Comparison of ENCODE assay signal across 8 cellular contexts in the genomic region with DNA sequence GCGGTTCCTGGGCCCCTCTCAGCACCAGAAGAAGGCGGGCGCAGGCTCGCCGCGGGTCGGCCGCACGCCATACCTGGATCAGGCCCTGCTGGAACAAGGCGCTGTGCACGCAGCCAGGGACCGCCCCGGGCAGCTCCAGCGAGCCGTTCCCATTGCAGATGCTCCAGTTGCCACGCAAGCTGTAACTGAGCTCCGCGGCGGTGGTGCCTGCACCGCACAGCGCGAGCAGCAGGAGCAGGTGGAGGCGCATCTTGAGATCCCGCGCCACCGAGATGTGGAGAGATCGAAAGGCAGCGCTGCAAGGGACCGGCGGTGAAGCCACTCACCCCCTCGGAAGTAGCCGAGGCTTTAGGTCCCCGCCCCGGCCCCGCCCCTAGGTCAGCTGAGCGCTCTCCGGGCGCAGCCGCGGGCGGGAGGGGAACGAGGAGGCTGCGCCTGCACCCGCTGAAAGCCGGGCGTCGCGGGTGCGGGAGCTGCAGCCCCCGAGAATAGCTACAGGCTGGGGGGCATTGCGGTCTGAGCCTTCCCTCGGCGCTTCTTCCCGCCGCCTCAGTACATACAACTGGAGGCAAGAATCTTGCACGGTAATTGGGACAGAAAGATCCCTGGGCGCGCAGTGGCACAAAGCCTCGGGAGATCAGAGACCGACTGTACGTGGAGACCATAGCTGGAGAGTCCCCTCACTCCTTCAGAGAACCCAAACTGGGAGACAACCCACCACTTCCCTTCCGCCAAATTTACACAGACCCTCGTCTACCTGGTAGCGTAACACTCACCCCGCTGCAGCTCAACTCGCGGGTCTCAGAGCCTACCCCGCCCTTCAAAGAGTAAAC. TPM values are rescaled to one million over a fixed set of nuclear protein-coding genes. Genes with fewer than 3 reads are reported as not detected.
DNase-seq lines count a peak whose midpoint lies in the region; ATAC-seq and TF ChIP-seq lines count a peak whose summit lies in the region.

Gene MANBA (minus strand): TSS at position 324 of the 833 bp plus-strand sequence. CDS start 74 bp downstream, at position 250.

- no peaks in the 10 kb centered on the region for H3K9me3 ChIP-seq in HUES6 (ENCODE audit: control insufficient read depth, insufficient read depth, low read depth, low read length)
- no peaks in the 10 kb centered on the region for H3K9me3 ChIP-seq in OCI-LY3 (ENCODE audit: insufficient read depth, low read length)
- no peaks in the 10 kb centered on the region for H3K9me3 ChIP-seq in mucosa of descending colon

- H2AFZ ChIP-seq in OCI-LY3 (ENCODE audit: low read depth, low read length), result peak within 1 kb of the TSS; percentile 93

- peaks cover 13% of the 10 kb centered on the region for H3K4me1 ChIP-seq in HUES6 (ENCODE audit: control insufficient read depth, insufficient read depth, low read length)
- peaks cover 14% of the 10 kb centered on the region for H3K4me1 ChIP-seq in OCI-LY3 (ENCODE audit: low read length)
- peaks cover 11% of the 10 kb centered on the region for H3K4me1 ChIP-seq in mucosa of descending colon (ENCODE audit: low read depth)

- H4K20me1 ChIP-seq in OCI-LY3 (ENCODE audit: insufficient read depth, low read length), result peaks cover 29% of the 10 kb centered on the region

- TF ChIP-seq CTCF in OCI-LY3 (IDR thresholded peaks at IDR 0.05; ENCODE audit: low read depth, low read length), result no peak
- no peak for TF ChIP-seq CTCF in mucosa of descending colon (IDR thresholded peaks at IDR 0.05)

- peak; percentile 95 for ATAC-seq in GM21515 (IDR thresholded peaks at IDR 0.05; ENCODE audit: unreplicated experiment)
- ATAC-seq in mucosa of descending colon, result peak; percentile 99

- H3K4me2 ChIP-seq in OCI-LY3 (ENCODE audit: low read length), result peak within 1 kb of the TSS; percentile 91

- H3K36me3 ChIP-seq in HUES6 (ENCODE audit: control insufficient read depth, insufficient read depth, low read length) (no peaks in the 10 kb centered on the region), OCI-LY3 (replicated peaks; ENCODE audit: low read depth, low read length) (peaks cover 14% of the 10 kb centered on the region), mucosa of descending colon (ENCODE audit: low read depth) (no peaks in the 10 kb centered on the region)

- peaks cover 43% of the 10 kb centered on the region for H3K79me2 ChIP-seq in OCI-LY3 (ENCODE audit: low read length)

- H3K27ac ChIP-seq in HUES6 (ENCODE audit: low read depth, low read length), result no peak within 1 kb of the TSS
- peak within 1 kb of the TSS; percentile 82 for H3K27ac ChIP-seq in OCI-LY3 (ENCODE audit: low read length)
- H3K27ac ChIP-seq in epithelial cell of prostate, result peak within 1 kb of the TSS; percentile 39

- H3K4me3 ChIP-seq in HUES6 (ENCODE audit: low read depth, low read length) (peak within 1 kb of the TSS; percentile 93), OCI-LY3 (ENCODE audit: low read length) (peak within 1 kb of the TSS; percentile 93), mucosa of descending colon (peak within 1 kb of the TSS; percentile 56)

- H3K27me3 ChIP-seq in HUES6 (ENCODE audit: control insufficient read depth, insufficient read depth, low read length) (peaks cover 8% of the 10 kb centered on the region), OCI-LY3 (ENCODE audit: low read depth, low read length) (no peaks in the 10 kb centered on the region)

- intact Hi-C loops in mucosa of descending colon (cut with DNase I, micrococcal nuclease), result no loop called here

- H3K9ac ChIP-seq in HUES6 (ENCODE audit: low read length) (peak within 1 kb of the TSS; percentile 84), OCI-LY3 (ENCODE audit: low read length) (peak within 1 kb of the TSS; percentile 82)

- peak; percentile 20 for DNase-seq in DMS 273 treated with DMSO at 0.1 percent for 48 hours (lab: John Stamatoyannopoulos, UW)
- DNase-seq in activated CD8-positive, alpha-beta memory T cell treated with anti-CD3 and anti-CD28 coated beads, Interleukin-2, amount 50 U/mL, for 48 hours, result peak; percentile 89
- DNase-seq in epithelial cell of prostate (ENCODE audit: low read depth, low spot score), result no peak
- peak; percentile 91 to 93 (median 93) for DNase-seq in mucosa of descending colon
- peak; percentile 62 to 70 for DNase-seq in stimulated activated CD8-positive, alpha-beta memory T cell treated with anti-CD3 and anti-CD28 coated beads, Interleukin-4, amount 100 ng/mL, for 1 hour (ENCODE audit: low read depth in 2 of 2, low spot score in 1 of 2)

RNA-seq across cellular contexts. Expression of gene MANBA, which starts in this region (rescaled TPM):
- total RNA-seq in mucosa of descending colon, result 10 to 100 TPM; 15.5 to 25.0 (median 19.9) TPM
